8 cellular contexts compared by ENCODE assay signal in genomic region chr1:2786329-2787162, GRCh38. TPM values are rescaled to one million over a fixed set of nuclear protein-coding genes. Genes with fewer than 3 reads are reported as not detected.
A peak's percentile ranks its signal among the peaks of the same experiment; 100 is the strongest.
DNase-seq lines count a peak whose midpoint lies in the region; ATAC-seq and TF ChIP-seq lines count a peak whose summit lies in the region.

No MANE protein-coding gene starts in this region.

- peak; percentile 7 for DNase-seq in NOMO-1 treated with DMSO at 0.1 percent for 48 hours (lab: John Stamatoyannopoulos, UW; ENCODE audit: unreplicated experiment)
- DNase-seq in NOMO-1 (lab: John Stamatoyannopoulos, UW; ENCODE audit: unreplicated experiment in 2 of 2), result no peak
- DNase-seq in activated CD4-positive, alpha-beta T cell treated with anti-CD3 and anti-CD28 coated beads, Interleukin-2, amount 50 U/mL, for 24 hours (ENCODE audit: low read depth in 1 of 2, low spot score in 1 of 2), result peak; percentile 58 to 63
- DNase-seq in effector CD8-positive, alpha-beta T cell (lab: John Stamatoyannopoulos, UW), result peak; percentile 64
- peak in 3 of 5 donors; percentile 7 to 33 (median 32) for DNase-seq in ovary
- peak; percentile 22 to 89 for DNase-seq in upper lobe of left lung
- no peak for DNase-seq in SKM-1 (lab: John Stamatoyannopoulos, UW; ENCODE audit: unreplicated experiment)

- TF ChIP-seq CTCF in ovary (IDR thresholded peaks at IDR 0.05) (no peak), upper lobe of left lung (IDR thresholded peaks at IDR 0.05) (peak; percentile 59 to 75 (median 71))

- ATAC-seq in upper lobe of left lung (ENCODE audit: low FRiP score in 2 of 2) (peak in 1 of 2 donors; percentile 53), GM18867 (IDR thresholded peaks at IDR 0.05; ENCODE audit: unreplicated experiment) (no peak)

- no peaks in the 10 kb centered on the region for H3K4me1 ChIP-seq in ovary (ENCODE audit: insufficient read depth)
- H3K4me1 ChIP-seq in upper lobe of left lung, result peaks cover 0 to 13% (median 0%) of the 10 kb centered on the region in 4 donors

- intact Hi-C loops in ovary (cut with DNase I), result no loop called here

- H3K4me3 ChIP-seq in ovary (no peak overlapping the region), upper lobe of left lung (no peak overlapping the region)

- H3K27me3 ChIP-seq in ovary, result no peaks in the 10 kb centered on the region
- H3K27me3 ChIP-seq in upper lobe of left lung, result peaks cover 0 to 34% (median 6%) of the 10 kb centered on the region in 4 donors

- H3K36me3 ChIP-seq in ovary (no peaks in the 10 kb centered on the region), upper lobe of left lung (no peaks in the 10 kb centered on the region)

- no peak for TF ChIP-seq EP300 in ovary (IDR thresholded peaks at IDR 0.05)
- no peak for TF ChIP-seq EP300 in upper lobe of left lung (IDR thresholded peaks at IDR 0.05)

- peaks cover 0 to 7% of the 10 kb centered on the region in 2 donors for H3K9me3 ChIP-seq in ovary
- peaks cover 1 to 24% (median 9%) of the 10 kb centered on the region in 4 donors for H3K9me3 ChIP-seq in upper lobe of left lung

- TF ChIP-seq POLR2A in ovary (IDR thresholded peaks at IDR 0.05) (no peak), upper lobe of left lung (IDR thresholded peaks at IDR 0.05) (no peak)

- WGBS in ovary, 3 donors, result 29 to 35% (median 34%) methylated on average over 27 of the region's 27 CpGs
- 32 to 80% methylated on average over 4 to 27 of the region's 27 CpGs for WGBS in upper lobe of left lung, 2 donors

- no peak overlapping the region for H3K27ac ChIP-seq in ovary
- H3K27ac ChIP-seq in upper lobe of left lung, result no peak overlapping the region

RNA-seq across cellular contexts. Expression of gene TTC34, which starts 14.9 kb away (rescaled TPM):
- total RNA-seq in ovary (1 to 10 TPM; 1.1 to 3.2 (median 2.5) TPM), upper lobe of left lung (1 to 10 TPM in 5 of 6 donors, under 1 TPM in 1; 0.76 to 4.2 (median 2.1) TPM)
- polyA plus RNA-seq in ovary, result under 1 TPM; 0.12 to 0.59 TPM

Comparison
In these comparisons a context has a peak if more than half of its experiments do, and no peak if none do; other contexts are left out.
1. DNase-seq: peak in NOMO-1 treated with DMSO at 0.1 percent for 48 hours (single experiment), activated CD4-positive, alpha-beta T cell treated with anti-CD3 and anti-CD28 coated beads, Interleukin-2, amount 50 U/mL, for 24 hours (2 of 2), effector CD8-positive, alpha-beta T cell (single experiment), ovary (3 of 5) and upper lobe of left lung (2 of 2); none in NOMO-1 (0 of 2) and SKM-1 (single experiment).
2. CTCF ChIP-seq: peak in upper lobe of left lung (6 of 6); none in ovary (0 of 3).